In the genomic region with DNA sequence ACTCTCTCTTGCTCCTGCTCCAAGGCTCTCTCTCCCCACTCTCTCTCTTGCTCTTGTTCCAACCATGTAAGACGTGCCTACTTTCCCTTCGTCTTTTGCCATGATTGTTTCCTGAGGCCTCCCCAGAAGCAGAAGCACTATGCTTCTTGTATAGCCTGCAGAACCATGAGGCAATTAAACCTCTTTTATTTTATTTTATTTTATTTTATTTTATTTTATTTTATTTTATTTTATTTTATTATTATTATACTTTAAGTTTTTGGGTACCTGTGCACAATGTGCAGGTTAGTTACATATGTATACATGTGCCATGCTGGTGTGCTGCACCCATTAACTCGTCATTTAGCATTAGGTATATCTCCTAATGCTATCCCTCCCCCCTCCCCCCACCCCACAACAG, we compare ENCODE assay signal across 14 cellular contexts. TPM values are rescaled to one million over a fixed set of nuclear protein-coding genes. Genes with fewer than 3 reads are reported as not detected.
"Had no signal": no experiment of that assay in that cellular context is flagged by ENCODE, and none has a peak within 500 bp of the region (broad histone marks: within the 10 kb centered on the region; RNA-seq: fewer than 3 reads in every experiment).

No MANE protein-coding gene starts in this region.

RNA-seq across cellular contexts. Expression of gene GYPA, which starts 17.2 kb away (rescaled TPM):
- total RNA-seq: activated B cell treated with CpG ODN at 0.5 μM for 24 hours; activated CD4-positive, alpha-beta memory T cell treated with anti-CD3 and anti-CD28 coated beads for 36 hours; activated CD4-positive, alpha-beta memory T cell treated with anti-CD3 and anti-CD28 coated beads, Interleukin-2, amount 10 ng/mL, durations not matched to agents 7 days and 5 days; activated CD4-positive, alpha-beta T cell treated with anti-CD3 and anti-CD28 coated beads for 36 hours; activated CD4-positive, alpha-beta T cell treated with anti-CD3 and anti-CD28 coated beads, Interleukin-2, amount 10 ng/mL, durations not matched to agents 24 days and 14 days; activated CD4-positive, alpha-beta T cell treated with anti-CD3 and anti-CD28 coated beads, Interleukin-2, amount 10 ng/mL, durations not matched to agents 7 days and 5 days; activated CD8-positive, alpha-beta memory T cell treated with anti-CD3 and anti-CD28 coated beads for 36 hours; activated CD8-positive, alpha-beta memory T cell treated with anti-CD3 and anti-CD28 coated beads, Interleukin-2, amount 10 ng/mL, durations not matched to agents 7 days and 5 days; activated CD8-positive, alpha-beta T cell treated with anti-CD3 and anti-CD28 coated beads for 36 hours; activated CD8-positive, alpha-beta T cell treated with anti-CD3 and anti-CD28 coated beads, Interleukin-2, amount 10 ng/mL, durations not matched to agents 7 days and 5 days; T-cell; T-helper 1 cell treated with Interleukin-12 subunit alpha and Interleukin-12 subunit beta and Interleukin-4 antibody, amounts not matched to agents 30 ng/mL and 1 ng/mL, for 36 hours; T-helper 17 cell; T-helper 2 cell treated with Interferon-gamma antibody and Interleukin-4, amounts not matched to agents 100 ng/mL and 5 ng/mL, for 36 hours had no signal
